9 cellular contexts compared by ENCODE assay signal in the genomic region with DNA sequence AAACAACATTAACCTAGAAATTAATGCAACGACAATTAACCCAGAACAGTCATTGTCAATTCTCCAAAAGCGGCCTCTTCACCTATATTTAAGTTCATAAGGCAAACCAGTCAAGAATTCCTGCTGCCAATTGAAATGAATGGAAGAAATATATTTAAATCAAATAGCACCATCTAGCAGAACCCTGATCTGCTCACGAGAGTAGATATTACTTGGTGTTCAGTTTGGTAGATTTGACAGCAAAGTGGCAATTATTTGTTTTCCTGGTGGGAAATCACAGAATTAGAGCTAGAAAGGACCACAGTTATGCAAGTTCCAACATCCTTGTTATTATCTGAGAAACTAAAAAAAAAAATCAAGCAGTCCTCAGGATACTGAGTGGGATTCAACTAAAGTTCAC. TPM values are rescaled to one million over a fixed set of nuclear protein-coding genes. Genes with fewer than 3 reads are reported as not detected.
DNase-seq lines count a peak whose midpoint lies in the region; ATAC-seq, FAIRE-seq and TF ChIP-seq lines count a peak whose summit lies in the region.
"Had no signal": no experiment of that assay in that cellular context is flagged by ENCODE, and none has a peak within 500 bp of the region (broad histone marks: within the 10 kb centered on the region; RNA-seq: fewer than 3 reads in every experiment).

No MANE protein-coding gene starts in this region.

- peaks cover 19 to 31% (median 26%) of the 10 kb centered on the region in 4 donors for H3K4me1 Mint-ChIP-seq in CD4-positive, CD25-positive, alpha-beta regulatory T cell
- H3K4me1 Mint-ChIP-seq in HFFc6 (ENCODE audit: low read depth) (peaks cover 31% of the 10 kb centered on the region), astrocyte (ENCODE audit: low read depth, unreplicated experiment) (peaks cover 34% of the 10 kb centered on the region)

- peaks cover 0 to 2% (median 0%) of the 10 kb centered on the region in 7 donors for H3K9me3 Mint-ChIP-seq in CD4-positive, CD25-positive, alpha-beta regulatory T cell
- H3K9me3 Mint-ChIP-seq in HFFc6 (no peaks in the 10 kb centered on the region), astrocyte (ENCODE audit: unreplicated experiment) (no peaks in the 10 kb centered on the region)

- H3K4me3 ChIP-seq in CD4-positive, CD25-positive, alpha-beta regulatory T cell (ENCODE audit: low read depth, low read length) = no peak overlapping the region
- H3K4me3 ChIP-seq in astrocyte (ENCODE audit: insufficient read depth, low read depth, low read length) (no peak overlapping the region), neural cell (ENCODE audit: low read length) (peak overlapping the region; percentile 75)

- no peak for ATAC-seq in CD4-positive, CD25-positive, alpha-beta regulatory T cell (ENCODE audit: low read depth in 2 of 2)
- ATAC-seq in HG02981 (IDR thresholded peaks at IDR 0.05; ENCODE audit: unreplicated experiment) = no peak
- no peak for ATAC-seq in HG02588 (IDR thresholded peaks at IDR 0.05; ENCODE audit: unreplicated experiment)

- H2AFZ ChIP-seq in astrocyte (ENCODE audit: low read depth, low read length) (no peak overlapping the region), neural cell (ENCODE audit: low read depth, low read length) (no peak overlapping the region)

- peak overlapping the region in 1 of 3 donors; percentile 92 for H3K27ac Mint-ChIP-seq in CD4-positive, CD25-positive, alpha-beta regulatory T cell
- H3K27ac Mint-ChIP-seq in HFFc6 (peak overlapping the region; percentile 82; the same call in 1 of the 2 replicates), astrocyte (ENCODE audit: unreplicated experiment) (no peak overlapping the region)

- peaks cover 17% of the 10 kb centered on the region for H3K4me1 ChIP-seq in CD4-positive, CD25-positive, alpha-beta regulatory T cell (ENCODE audit: control insufficient read depth, insufficient read depth, low read length, poor library complexity, severe bottlenecking)
- peaks cover 14% of the 10 kb centered on the region for H3K4me1 ChIP-seq in astrocyte (ENCODE audit: insufficient read depth, low read length)

- H3K4me2 ChIP-seq in astrocyte (ENCODE audit: low read length) (peak overlapping the region; percentile 86), neural cell (ENCODE audit: low read length) (peak overlapping the region; percentile 63)

- peaks cover 2% of the 10 kb centered on the region for H3K27me3 ChIP-seq in CD4-positive, CD25-positive, alpha-beta regulatory T cell (ENCODE audit: control insufficient read depth, insufficient read depth, low read length)
- H3K27me3 ChIP-seq in astrocyte (ENCODE audit: insufficient read depth, low read length) = no peaks in the 10 kb centered on the region
- no peaks in the 10 kb centered on the region for H3K27me3 ChIP-seq in neural cell (ENCODE audit: insufficient read depth, low read depth, low read length)

- no peak overlapping the region for H3K27ac ChIP-seq in CD4-positive, CD25-positive, alpha-beta regulatory T cell (ENCODE audit: insufficient read depth, low read length, poor library complexity, severe bottlenecking)
- H3K27ac ChIP-seq in astrocyte (ENCODE audit: low read depth, low read length) (no peak overlapping the region), neural cell (ENCODE audit: low read length) (peak overlapping the region; percentile 44)

- no peaks in the 10 kb centered on the region for H3K36me3 ChIP-seq in CD4-positive, CD25-positive, alpha-beta regulatory T cell (ENCODE audit: control insufficient read depth, insufficient read depth, low read length)
- no peaks in the 10 kb centered on the region for H3K36me3 ChIP-seq in astrocyte (ENCODE audit: insufficient read depth, low read length)
- H3K36me3 ChIP-seq in neural cell (ENCODE audit: insufficient read depth, low read length) = no peaks in the 10 kb centered on the region

- H3K4me3 Mint-ChIP-seq in CD4-positive, CD25-positive, alpha-beta regulatory T cell = peak overlapping the region; percentile 95 to 98 (median 96)
- H3K4me3 Mint-ChIP-seq in HFFc6 = peak overlapping the region; percentile 91
- peak overlapping the region; percentile 94 for H3K4me3 Mint-ChIP-seq in astrocyte (ENCODE audit: unreplicated experiment)

- no peaks in the 10 kb centered on the region for H3K9me3 ChIP-seq in CD4-positive, CD25-positive, alpha-beta regulatory T cell (ENCODE audit: control insufficient read depth in 2 of 2, low read length in 2 of 2)
- H3K9me3 ChIP-seq in astrocyte (ENCODE audit: insufficient read depth, low read depth, low read length) = no peaks in the 10 kb centered on the region
- no peaks in the 10 kb centered on the region for H3K9me3 ChIP-seq in neural cell (ENCODE audit: low read length)

- no peak for TF ChIP-seq EP300 in neural cell (conservative IDR thresholded peaks at IDR 0.05; ENCODE audit: poor library complexity, severe bottlenecking)

- FAIRE-seq in astrocyte (lab: Jason Lieb, UNC) = no peak
- FAIRE-seq: H1 had no signal

- TF ChIP-seq RAD21 in neural cell (conservative IDR thresholded peaks at IDR 0.05) = peak; percentile 54

- H4K20me1 ChIP-seq in astrocyte (ENCODE audit: insufficient read depth, low read length) (peaks cover 22% of the 10 kb centered on the region), neural cell (ENCODE audit: insufficient read depth) (peaks cover 27% of the 10 kb centered on the region)

- H3K9ac ChIP-seq in astrocyte (ENCODE audit: low read length) (peak overlapping the region; percentile 67), neural cell (ENCODE audit: low read length) (peak overlapping the region; percentile 54)

- H3K79me2 ChIP-seq in astrocyte (ENCODE audit: insufficient read depth, low read length) (peaks cover 6% of the 10 kb centered on the region), neural cell (replicated peaks; ENCODE audit: insufficient read depth, low read length) (peaks cover 62% of the 10 kb centered on the region)

- H3K9me2 ChIP-seq in neural cell (ENCODE audit: insufficient read depth, low read length) = no peaks in the 10 kb centered on the region

- no peaks in the 10 kb centered on the region for H3F3A ChIP-seq in neural cell (ENCODE audit: insufficient read depth, low read length, poor library complexity, severe bottlenecking)

- H3K36me3 Mint-ChIP-seq in CD4-positive, CD25-positive, alpha-beta regulatory T cell = no peaks in the 10 kb centered on the region
- H3K36me3 Mint-ChIP-seq in HFFc6 (ENCODE audit: low read depth) (no peaks in the 10 kb centered on the region), astrocyte (ENCODE audit: low read depth, unreplicated experiment) (no peaks in the 10 kb centered on the region)

- H3K27me3 Mint-ChIP-seq in CD4-positive, CD25-positive, alpha-beta regulatory T cell = peaks cover 29% of the 10 kb centered on the region
- no peaks in the 10 kb centered on the region for H3K27me3 Mint-ChIP-seq in HFFc6 (ENCODE audit: insufficient read depth)
- H3K27me3 Mint-ChIP-seq in astrocyte (ENCODE audit: low read depth, unreplicated experiment) = no peaks in the 10 kb centered on the region

- DNase-seq in CD4-positive, CD25-positive, alpha-beta regulatory T cell = no peak
- no peak for DNase-seq in HFFc6
- no peak for DNase-seq in astrocyte (ENCODE audit: low read depth)
- DNase-seq in DMS79 treated with DMSO at 0.1 percent for 48 hours (lab: John Stamatoyannopoulos, UW) = no peak
- no peak for DNase-seq in NOMO-1 treated with dmso at 0.1 percent for 144 hours (lab: John Stamatoyannopoulos, UW; ENCODE audit: unreplicated experiment)

- no peak for TF ChIP-seq CTCF in HFFc6 (IDR thresholded peaks at IDR 0.05)
- no peak for TF ChIP-seq CTCF in astrocyte (IDR thresholded peaks at IDR 0.05; ENCODE audit: insufficient read depth, low read depth, low read length)
- peak; percentile 45 for TF ChIP-seq CTCF in neural cell (IDR thresholded peaks at IDR 0.05; ENCODE audit: poor library complexity, severe bottlenecking)

TF ChIP-seq in neural cell, 6 proteins besides CTCF, POLR2A, EP300 and RAD21:
- TF ChIP-seq POLR2AphosphoS5 (IDR thresholded peaks at IDR 0.05) (no peak), SMC3 (conservative IDR thresholded peaks at IDR 0.05; ENCODE audit: poor library complexity) (peak; percentile 53), EZH2 (IDR thresholded peaks at IDR 0.05; ENCODE audit: borderline replicate concordance, insufficient read depth, low read length, poor library complexity, severe bottlenecking) (no peak), MXI1 (conservative IDR thresholded peaks at IDR 0.05; ENCODE audit: poor library complexity, severe bottlenecking) (no peak), TAF1 (IDR thresholded peaks at IDR 0.05; ENCODE audit: low read depth) (no peak)
- TF ChIP-seq, protein P1, sequence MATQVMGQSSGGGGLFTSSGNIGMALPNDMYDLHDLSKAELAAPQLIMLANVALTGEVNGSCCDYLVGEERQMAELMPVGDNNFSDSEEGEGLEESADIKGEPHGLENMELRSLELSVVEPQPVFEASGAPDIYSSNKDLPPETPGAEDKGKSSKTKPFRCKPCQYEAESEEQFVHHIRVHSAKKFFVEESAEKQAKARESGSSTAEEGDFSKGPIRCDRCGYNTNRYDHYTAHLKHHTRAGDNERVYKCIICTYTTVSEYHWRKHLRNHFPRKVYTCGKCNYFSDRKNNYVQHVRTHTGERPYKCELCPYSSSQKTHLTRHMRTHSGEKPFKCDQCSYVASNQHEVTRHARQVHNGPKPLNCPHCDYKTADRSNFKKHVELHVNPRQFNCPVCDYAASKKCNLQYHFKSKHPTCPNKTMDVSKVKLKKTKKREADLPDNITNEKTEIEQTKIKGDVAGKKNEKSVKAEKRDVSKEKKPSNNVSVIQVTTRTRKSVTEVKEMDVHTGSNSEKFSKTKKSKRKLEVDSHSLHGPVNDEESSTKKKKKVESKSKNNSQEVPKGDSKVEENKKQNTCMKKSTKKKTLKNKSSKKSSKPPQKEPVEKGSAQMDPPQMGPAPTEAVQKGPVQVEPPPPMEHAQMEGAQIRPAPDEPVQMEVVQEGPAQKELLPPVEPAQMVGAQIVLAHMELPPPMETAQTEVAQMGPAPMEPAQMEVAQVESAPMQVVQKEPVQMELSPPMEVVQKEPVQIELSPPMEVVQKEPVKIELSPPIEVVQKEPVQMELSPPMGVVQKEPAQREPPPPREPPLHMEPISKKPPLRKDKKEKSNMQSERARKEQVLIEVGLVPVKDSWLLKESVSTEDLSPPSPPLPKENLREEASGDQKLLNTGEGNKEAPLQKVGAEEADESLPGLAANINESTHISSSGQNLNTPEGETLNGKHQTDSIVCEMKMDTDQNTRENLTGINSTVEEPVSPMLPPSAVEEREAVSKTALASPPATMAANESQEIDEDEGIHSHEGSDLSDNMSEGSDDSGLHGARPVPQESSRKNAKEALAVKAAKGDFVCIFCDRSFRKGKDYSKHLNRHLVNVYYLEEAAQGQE (IDR thresholded peaks at IDR 0.05; ENCODE audit: borderline replicate concordance) = no peak

RNA-seq across cellular contexts. Expression of a gene that starts 2.3 kb away (rescaled TPM):
- 17.6 TPM for total RNA-seq in CD4-positive, CD25-positive, alpha-beta regulatory T cell
- 10 to 100 TPM; 27.9 to 43.0 (median 37.6) TPM for polyA plus RNA-seq in CD4-positive, CD25-positive, alpha-beta regulatory T cell
- total RNA-seq in HFFc6 (2021; fragmentation: NEBNext Ultra II Directional; extraction: Animal tissue kit (Norgen Biotek cat#: 25700)) = 10 to 100 TPM; 21.0 to 28.6 (median 25.1) TPM
- 59.8 and 73.2 TPM in 2 replicates for total RNA-seq in astrocyte
- polyA plus RNA-seq in neural cell = 128 and 164 TPM in 2 replicates
- 224 and 262 TPM in 2 replicates for polyA minus RNA-seq in neural cell
